1 cellular context compared by ENCODE assay signal in the genomic region with DNA sequence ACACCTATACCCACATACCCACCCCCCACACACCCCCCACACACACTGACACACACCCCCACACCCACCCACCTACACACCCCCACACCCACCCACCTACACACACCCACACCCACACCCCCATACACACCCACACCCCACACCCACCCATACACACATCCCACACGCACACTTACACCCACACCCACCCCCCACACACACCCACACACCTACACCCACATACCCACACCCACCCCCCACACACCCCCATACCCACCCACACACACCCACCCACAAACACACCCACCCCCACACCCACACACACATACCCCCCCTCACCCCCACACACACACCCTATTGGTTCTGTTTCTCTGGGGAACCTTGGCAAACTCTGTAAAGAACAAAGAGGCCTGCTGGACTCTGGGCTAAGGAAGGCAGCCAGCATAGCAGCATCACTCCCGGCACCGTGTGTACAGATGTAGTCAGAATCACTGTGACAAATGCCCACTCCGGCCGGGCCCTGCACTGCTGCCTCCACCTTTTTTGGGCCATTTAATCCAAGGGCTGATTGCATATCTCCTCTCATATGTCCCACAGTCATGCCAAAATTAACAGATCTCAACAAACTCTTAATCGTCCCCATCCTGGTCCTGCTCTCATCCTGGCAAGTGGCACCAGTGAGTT.
TF ChIP-seq lines count a peak whose summit lies in the region.

No MANE protein-coding gene starts in this region.

TF ChIP-seq in GM12878, 131 proteins besides CTCF, POLR2A, EP300 and RAD21:
- TF ChIP-seq, protein P1, sequence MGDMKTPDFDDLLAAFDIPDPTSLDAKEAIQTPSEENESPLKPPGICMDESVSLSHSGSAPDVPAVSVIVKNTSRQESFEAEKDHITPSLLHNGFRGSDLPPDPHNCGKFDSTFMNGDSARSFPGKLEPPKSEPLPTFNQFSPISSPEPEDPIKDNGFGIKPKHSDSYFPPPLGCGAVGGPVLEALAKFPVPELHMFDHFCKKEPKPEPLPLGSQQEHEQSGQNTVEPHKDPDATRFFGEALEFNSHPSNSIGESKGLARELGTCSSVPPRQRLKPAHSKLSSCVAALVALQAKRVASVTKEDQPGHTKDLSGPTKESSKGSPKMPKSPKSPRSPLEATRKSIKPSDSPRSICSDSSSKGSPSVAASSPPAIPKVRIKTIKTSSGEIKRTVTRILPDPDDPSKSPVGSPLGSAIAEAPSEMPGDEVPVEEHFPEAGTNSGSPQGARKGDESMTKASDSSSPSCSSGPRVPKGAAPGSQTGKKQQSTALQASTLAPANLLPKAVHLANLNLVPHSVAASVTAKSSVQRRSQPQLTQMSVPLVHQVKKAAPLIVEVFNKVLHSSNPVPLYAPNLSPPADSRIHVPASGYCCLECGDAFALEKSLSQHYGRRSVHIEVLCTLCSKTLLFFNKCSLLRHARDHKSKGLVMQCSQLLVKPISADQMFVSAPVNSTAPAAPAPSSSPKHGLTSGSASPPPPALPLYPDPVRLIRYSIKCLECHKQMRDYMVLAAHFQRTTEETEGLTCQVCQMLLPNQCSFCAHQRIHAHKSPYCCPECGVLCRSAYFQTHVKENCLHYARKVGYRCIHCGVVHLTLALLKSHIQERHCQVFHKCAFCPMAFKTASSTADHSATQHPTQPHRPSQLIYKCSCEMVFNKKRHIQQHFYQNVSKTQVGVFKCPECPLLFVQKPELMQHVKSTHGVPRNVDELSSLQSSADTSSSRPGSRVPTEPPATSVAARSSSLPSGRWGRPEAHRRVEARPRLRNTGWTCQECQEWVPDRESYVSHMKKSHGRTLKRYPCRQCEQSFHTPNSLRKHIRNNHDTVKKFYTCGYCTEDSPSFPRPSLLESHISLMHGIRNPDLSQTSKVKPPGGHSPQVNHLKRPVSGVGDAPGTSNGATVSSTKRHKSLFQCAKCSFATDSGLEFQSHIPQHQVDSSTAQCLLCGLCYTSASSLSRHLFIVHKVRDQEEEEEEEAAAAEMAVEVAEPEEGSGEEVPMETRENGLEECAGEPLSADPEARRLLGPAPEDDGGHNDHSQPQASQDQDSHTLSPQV (IDR thresholded peaks at IDR 0.05) = no peak
- TF ChIP-seq ZNF24 (IDR thresholded peaks at IDR 0.05) = no peak
- no peak for TF ChIP-seq PML (IDR thresholded peaks at IDR 0.05; ENCODE audit: low read length)
- no peak for TF ChIP-seq SUPT20H (IDR thresholded peaks at IDR 0.05; ENCODE audit: borderline replicate concordance, control insufficient read depth, low read depth, low read length)
- TF ChIP-seq, protein P2, sequence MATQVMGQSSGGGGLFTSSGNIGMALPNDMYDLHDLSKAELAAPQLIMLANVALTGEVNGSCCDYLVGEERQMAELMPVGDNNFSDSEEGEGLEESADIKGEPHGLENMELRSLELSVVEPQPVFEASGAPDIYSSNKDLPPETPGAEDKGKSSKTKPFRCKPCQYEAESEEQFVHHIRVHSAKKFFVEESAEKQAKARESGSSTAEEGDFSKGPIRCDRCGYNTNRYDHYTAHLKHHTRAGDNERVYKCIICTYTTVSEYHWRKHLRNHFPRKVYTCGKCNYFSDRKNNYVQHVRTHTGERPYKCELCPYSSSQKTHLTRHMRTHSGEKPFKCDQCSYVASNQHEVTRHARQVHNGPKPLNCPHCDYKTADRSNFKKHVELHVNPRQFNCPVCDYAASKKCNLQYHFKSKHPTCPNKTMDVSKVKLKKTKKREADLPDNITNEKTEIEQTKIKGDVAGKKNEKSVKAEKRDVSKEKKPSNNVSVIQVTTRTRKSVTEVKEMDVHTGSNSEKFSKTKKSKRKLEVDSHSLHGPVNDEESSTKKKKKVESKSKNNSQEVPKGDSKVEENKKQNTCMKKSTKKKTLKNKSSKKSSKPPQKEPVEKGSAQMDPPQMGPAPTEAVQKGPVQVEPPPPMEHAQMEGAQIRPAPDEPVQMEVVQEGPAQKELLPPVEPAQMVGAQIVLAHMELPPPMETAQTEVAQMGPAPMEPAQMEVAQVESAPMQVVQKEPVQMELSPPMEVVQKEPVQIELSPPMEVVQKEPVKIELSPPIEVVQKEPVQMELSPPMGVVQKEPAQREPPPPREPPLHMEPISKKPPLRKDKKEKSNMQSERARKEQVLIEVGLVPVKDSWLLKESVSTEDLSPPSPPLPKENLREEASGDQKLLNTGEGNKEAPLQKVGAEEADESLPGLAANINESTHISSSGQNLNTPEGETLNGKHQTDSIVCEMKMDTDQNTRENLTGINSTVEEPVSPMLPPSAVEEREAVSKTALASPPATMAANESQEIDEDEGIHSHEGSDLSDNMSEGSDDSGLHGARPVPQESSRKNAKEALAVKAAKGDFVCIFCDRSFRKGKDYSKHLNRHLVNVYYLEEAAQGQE (IDR thresholded peaks at IDR 0.05; ENCODE audit: low read depth, low read length) = no peak
- no peak for TF ChIP-seq NFIC (IDR thresholded peaks at IDR 0.05; ENCODE audit: low read depth, low read length)
- no peak for TF ChIP-seq CBX3 (IDR thresholded peaks at IDR 0.05; ENCODE audit: borderline replicate concordance, low read depth)
- no peak for TF ChIP-seq HDGF (IDR thresholded peaks at IDR 0.05)
- TF ChIP-seq ZNF384 (IDR thresholded peaks at IDR 0.05; ENCODE audit: borderline replicate concordance, low read depth, low read length) = no peak
- no peak for TF ChIP-seq CBX5 (IDR thresholded peaks at IDR 0.05; ENCODE audit: low read depth)
- TF ChIP-seq TAF1 (IDR thresholded peaks at IDR 0.05; ENCODE audit: borderline replicate concordance, low read depth, low read length) = no peak
- TF ChIP-seq CEBPB (IDR thresholded peaks at IDR 0.05; ENCODE audit: borderline replicate concordance in 1 of 2, low read depth in 2 of 2, low read length in 2 of 2) = no peak
- no peak for TF ChIP-seq KDM1A (IDR thresholded peaks at IDR 0.05; ENCODE audit: borderline replicate concordance)
- no peak for TF ChIP-seq ZNF217 (IDR thresholded peaks at IDR 0.05)
- no peak for TF ChIP-seq TCF3 (IDR thresholded peaks at IDR 0.05; ENCODE audit: borderline replicate concordance, insufficient read depth, low read depth, low read length)
TF ChIP-seq in GM12878: peak in this region for 0.
